ENCODE assay signal across 12 cellular contexts in the genomic region with DNA sequence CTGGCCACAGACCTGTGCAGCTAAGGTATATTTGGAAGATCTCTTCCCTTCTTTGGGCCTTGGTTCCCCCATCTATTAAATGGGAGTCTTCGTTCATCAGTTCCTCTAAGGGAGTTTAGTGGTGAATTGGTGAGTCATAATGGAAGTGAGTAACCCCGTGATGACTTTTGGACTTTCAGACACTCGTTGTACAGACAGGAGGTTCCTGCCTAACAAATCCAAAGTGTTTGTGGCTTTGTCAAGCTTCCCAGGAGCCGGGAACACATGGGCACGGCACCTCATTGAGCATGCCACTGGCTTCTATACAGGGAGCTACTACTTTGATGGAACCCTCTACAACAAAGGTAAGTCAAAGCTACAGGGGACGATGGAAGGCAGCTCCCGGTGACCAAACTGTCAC. TPM values are rescaled to one million over a fixed set of nuclear protein-coding genes. Genes with fewer than 3 reads are reported as not detected.
A peak's percentile ranks its signal among the peaks of the same experiment; 100 is the strongest.
DNase-seq lines count a peak whose midpoint lies in the region; ATAC-seq lines count a peak whose summit lies in the region.
"Had no signal": no experiment of that assay in that cellular context is flagged by ENCODE, and none has a peak within 500 bp of the region (broad histone marks: within the 10 kb centered on the region; RNA-seq: fewer than 3 reads in every experiment).

No MANE protein-coding gene starts in this region.

- ATAC-seq in GM19023 (IDR thresholded peaks at IDR 0.05; ENCODE audit: unreplicated experiment), result peak; percentile 57

- DNase-seq in A172 (ENCODE audit: low spot score), result peak; percentile 41
- DNase-seq in RKO (ENCODE audit: low spot score), result peak; percentile 76
- DNase-seq in islet precursor cell, result peak; percentile 49
- DNase-seq in NOMO-1 (lab: John Stamatoyannopoulos, UW; ENCODE audit: unreplicated experiment in 2 of 2), result no peak
- no peak for DNase-seq in NCI-H2107 treated with DMSO at 0.1 percent for 48 hours (lab: John Stamatoyannopoulos, UW; ENCODE audit: unreplicated experiment)
- no peak for DNase-seq in cerebellum (ENCODE audit: low spot score)
- DNase-seq in cerebellar nuclear complex (lab: John Stamatoyannopoulos, UW), result no peak
- DNase-seq: erythroblast; left ventricle myocardium inferior; NK-92 treated with Interleukin-12 subunit alpha and Interleukin-12 subunit beta, amount 100 ng/mL, for 24 hours; WERI-Rb-1 had no signal

RNA-seq across cellular contexts. Expression of gene WSCD1, which starts 40.4 kb away (rescaled TPM):
- 0.57 TPM in 1 of 2 replicates, not detected in the other for total RNA-seq in A172 (2014; rRNA removed; shearing (Covaris generic))
- 46.8 TPM for total RNA-seq in cerebellum

Comparison
In these comparisons a context has a peak if more than half of its experiments do, and no peak if none do; other contexts are left out.
1. DNase-seq: peak in A172 (single experiment), RKO (single experiment) and islet precursor cell (single experiment); none in NOMO-1 (0 of 2), NCI-H2107 treated with DMSO at 0.1 percent for 48 hours (single experiment), cerebellum (single experiment) and cerebellar nuclear complex (0 of 2).
2. RNA of gene WSCD1, which starts 40.4 kb away (total RNA-seq): 46.8 TPM in cerebellum (single experiment); 0.57 TPM in A172; every median in the first group is over 10 times any median in the second.